Comparison of ENCODE assay signal across 1 cellular context in the genomic region with DNA sequence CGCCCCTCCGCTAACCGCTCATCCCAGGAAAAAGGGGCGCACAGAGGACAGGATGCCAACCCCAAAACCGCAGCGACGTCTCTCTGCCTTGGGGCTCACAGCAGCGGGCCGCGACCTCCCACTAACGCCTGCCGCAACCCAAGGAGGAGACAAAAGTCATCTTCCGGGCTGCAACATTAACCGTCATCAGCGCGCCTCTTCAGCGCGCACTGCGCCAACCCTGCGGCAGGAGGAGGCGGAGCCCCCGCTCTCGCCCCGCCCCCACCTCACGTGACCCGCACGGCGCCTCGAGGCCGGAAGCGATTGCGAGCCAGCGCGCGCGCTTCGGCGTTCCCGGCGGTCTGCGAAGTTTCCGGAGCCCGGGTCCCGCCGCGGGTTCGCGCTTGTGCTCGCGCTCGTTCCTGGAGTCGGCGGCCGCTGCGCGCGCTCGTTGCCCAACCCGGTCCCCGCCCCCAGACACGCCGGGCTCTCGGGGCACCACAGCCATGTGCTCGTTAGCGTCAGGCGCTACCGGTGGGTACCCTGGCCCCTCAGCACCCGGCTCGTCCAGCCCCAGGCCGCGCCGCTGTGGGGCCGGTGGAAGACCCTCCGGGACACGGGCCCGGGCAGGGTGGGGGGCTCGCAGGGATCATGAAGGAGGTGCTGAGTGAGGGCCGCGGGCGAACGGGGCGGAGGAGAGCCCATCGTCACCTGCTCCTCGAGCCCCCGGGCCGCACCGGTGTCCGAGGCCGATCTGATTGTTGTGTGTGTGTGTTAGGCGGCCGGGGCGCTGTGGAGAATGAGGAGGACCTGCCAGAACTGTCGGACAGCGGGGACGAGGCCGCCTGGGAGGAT.
TF ChIP-seq lines count a peak whose summit lies in the region.

A gene (plus strand): TSS at position 455 of the 834 bp plus-strand sequence. CDS start 31 bp downstream, at position 486.

TF ChIP-seq in HEK293, 187 proteins besides CTCF, POLR2A, EP300 and RAD21 (continued from another document and continues in another):
- TF ChIP-seq, protein P1, sequence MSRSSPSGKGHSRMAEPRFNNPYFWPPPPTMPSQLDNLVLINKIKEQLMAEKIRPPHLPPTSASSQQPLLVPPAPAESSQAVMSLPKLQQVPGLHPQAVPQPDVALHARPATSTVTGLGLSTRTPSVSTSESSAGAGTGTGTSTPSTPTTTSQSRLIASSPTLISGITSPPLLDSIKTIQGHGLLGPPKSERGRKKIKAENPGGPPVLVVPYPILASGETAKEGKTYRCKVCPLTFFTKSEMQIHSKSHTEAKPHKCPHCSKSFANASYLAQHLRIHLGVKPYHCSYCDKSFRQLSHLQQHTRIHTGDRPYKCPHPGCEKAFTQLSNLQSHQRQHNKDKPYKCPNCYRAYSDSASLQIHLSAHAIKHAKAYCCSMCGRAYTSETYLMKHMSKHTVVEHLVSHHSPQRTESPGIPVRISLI (tag by site-specific recombination; IDR thresholded peaks at IDR 0.05), result peak; percentile 90
- TF ChIP-seq ZNF112 (tag by site-specific recombination; IDR thresholded peaks at IDR 0.05) (no peak), ZNF596 (tag by site-specific recombination; IDR thresholded peaks at IDR 0.05) (0 out of 2 replicates have a peak, but pooled peaks have one; percentile 12), ZNF2 (tag by site-specific recombination; IDR thresholded peaks at IDR 0.05) (peak; percentile 100), SCRT2 (tag by site-specific recombination; IDR thresholded peaks at IDR 0.05) (peak; percentile 76; the same call in 1 of the 2 replicates), ZNF776 (tag by site-specific recombination; IDR thresholded peaks at IDR 0.05; ENCODE audit: borderline replicate concordance) (no peak), BCL11A (tag by site-specific recombination; IDR thresholded peaks at IDR 0.05; ENCODE audit: low read depth) (no peak), ZNF791 (tag by site-specific recombination; IDR thresholded peaks at IDR 0.05) (no peak), ZNF391 (tag by site-specific recombination; IDR thresholded peaks at IDR 0.05; ENCODE audit: borderline replicate concordance, low read depth) (0 out of 2 replicates have a peak, but pooled peaks have one; percentile 55), KLF16 (tag by site-specific recombination; IDR thresholded peaks at IDR 0.05) (peak; percentile 68), ZNF677 (tag by site-specific recombination; IDR thresholded peaks at IDR 0.05) (no peak), WT1 (tag by site-specific recombination; IDR thresholded peaks at IDR 0.05) (0 out of 2 replicates have a peak, but pooled peaks have one; percentile 23), ZFP69B (tag by site-specific recombination; IDR thresholded peaks at IDR 0.05) (peak; percentile 43; the same call in 1 of the 2 replicates), ZNF155 (tag by site-specific recombination; IDR thresholded peaks at IDR 0.05) (no peak), GLIS1 (tag by site-specific recombination; IDR thresholded peaks at IDR 0.05) (no peak; the same call in 1 of the 2 replicates), ZIC2 (tag by site-specific recombination; IDR thresholded peaks at IDR 0.05) (peak; percentile 35; the same call in 1 of the 2 replicates), ZNF24 (tag by site-specific recombination; IDR thresholded peaks at IDR 0.05) (peak; percentile 74), ZNF521 (tag by site-specific recombination; IDR thresholded peaks at IDR 0.05) (no peak), SETDB1 (IDR thresholded peaks at IDR 0.05; ENCODE audit: insufficient read length, low read length) (no peak), ZNF658 (tag by site-specific recombination; IDR thresholded peaks at IDR 0.05) (no peak)
- TF ChIP-seq, protein P2, sequence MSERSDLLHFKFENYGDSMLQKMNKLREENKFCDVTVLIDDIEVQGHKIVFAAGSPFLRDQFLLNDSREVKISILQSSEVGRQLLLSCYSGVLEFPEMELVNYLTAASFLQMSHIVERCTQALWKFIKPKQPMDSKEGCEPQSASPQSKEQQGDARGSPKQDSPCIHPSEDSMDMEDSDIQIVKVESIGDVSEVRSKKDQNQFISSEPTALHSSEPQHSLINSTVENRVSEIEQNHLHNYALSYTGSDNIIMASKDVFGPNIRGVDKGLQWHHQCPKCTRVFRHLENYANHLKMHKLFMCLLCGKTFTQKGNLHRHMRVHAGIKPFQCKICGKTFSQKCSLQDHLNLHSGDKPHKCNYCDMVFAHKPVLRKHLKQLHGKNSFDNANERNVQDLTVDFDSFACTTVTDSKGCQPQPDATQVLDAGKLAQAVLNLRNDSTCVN (tag by site-specific recombination; optimal IDR thresholded peaks at IDR 0.05), result peak; percentile 99
- TF ChIP-seq, protein P3, sequence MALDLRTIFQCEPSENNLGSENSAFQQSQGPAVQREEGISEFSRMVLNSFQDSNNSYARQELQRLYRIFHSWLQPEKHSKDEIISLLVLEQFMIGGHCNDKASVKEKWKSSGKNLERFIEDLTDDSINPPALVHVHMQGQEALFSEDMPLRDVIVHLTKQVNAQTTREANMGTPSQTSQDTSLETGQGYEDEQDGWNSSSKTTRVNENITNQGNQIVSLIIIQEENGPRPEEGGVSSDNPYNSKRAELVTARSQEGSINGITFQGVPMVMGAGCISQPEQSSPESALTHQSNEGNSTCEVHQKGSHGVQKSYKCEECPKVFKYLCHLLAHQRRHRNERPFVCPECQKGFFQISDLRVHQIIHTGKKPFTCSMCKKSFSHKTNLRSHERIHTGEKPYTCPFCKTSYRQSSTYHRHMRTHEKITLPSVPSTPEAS (tag by site-specific recombination; IDR thresholded peaks at IDR 0.05), result 0 out of 2 replicates have a peak, but pooled peaks have one; percentile 36
- TF ChIP-seq, protein P4, sequence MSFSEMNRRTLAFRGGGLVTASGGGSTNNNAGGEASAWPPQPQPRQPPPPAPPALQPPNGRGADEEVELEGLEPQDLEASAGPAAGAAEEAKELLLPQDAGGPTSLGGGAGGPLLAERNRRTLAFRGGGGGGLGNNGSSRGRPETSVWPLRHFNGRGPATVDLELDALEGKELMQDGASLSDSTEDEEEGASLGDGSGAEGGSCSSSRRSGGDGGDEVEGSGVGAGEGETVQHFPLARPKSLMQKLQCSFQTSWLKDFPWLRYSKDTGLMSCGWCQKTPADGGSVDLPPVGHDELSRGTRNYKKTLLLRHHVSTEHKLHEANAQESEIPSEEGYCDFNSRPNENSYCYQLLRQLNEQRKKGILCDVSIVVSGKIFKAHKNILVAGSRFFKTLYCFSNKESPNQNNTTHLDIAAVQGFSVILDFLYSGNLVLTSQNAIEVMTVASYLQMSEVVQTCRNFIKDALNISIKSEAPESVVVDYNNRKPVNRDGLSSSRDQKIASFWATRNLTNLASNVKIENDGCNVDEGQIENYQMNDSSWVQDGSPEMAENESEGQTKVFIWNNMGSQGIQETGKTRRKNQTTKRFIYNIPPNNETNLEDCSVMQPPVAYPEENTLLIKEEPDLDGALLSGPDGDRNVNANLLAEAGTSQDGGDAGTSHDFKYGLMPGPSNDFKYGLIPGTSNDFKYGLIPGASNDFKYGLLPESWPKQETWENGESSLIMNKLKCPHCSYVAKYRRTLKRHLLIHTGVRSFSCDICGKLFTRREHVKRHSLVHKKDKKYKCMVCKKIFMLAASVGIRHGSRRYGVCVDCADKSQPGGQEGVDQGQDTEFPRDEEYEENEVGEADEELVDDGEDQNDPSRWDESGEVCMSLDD (tag by site-specific recombination; IDR thresholded peaks at IDR 0.05), result peak; percentile 93
- TF ChIP-seq, protein P5, sequence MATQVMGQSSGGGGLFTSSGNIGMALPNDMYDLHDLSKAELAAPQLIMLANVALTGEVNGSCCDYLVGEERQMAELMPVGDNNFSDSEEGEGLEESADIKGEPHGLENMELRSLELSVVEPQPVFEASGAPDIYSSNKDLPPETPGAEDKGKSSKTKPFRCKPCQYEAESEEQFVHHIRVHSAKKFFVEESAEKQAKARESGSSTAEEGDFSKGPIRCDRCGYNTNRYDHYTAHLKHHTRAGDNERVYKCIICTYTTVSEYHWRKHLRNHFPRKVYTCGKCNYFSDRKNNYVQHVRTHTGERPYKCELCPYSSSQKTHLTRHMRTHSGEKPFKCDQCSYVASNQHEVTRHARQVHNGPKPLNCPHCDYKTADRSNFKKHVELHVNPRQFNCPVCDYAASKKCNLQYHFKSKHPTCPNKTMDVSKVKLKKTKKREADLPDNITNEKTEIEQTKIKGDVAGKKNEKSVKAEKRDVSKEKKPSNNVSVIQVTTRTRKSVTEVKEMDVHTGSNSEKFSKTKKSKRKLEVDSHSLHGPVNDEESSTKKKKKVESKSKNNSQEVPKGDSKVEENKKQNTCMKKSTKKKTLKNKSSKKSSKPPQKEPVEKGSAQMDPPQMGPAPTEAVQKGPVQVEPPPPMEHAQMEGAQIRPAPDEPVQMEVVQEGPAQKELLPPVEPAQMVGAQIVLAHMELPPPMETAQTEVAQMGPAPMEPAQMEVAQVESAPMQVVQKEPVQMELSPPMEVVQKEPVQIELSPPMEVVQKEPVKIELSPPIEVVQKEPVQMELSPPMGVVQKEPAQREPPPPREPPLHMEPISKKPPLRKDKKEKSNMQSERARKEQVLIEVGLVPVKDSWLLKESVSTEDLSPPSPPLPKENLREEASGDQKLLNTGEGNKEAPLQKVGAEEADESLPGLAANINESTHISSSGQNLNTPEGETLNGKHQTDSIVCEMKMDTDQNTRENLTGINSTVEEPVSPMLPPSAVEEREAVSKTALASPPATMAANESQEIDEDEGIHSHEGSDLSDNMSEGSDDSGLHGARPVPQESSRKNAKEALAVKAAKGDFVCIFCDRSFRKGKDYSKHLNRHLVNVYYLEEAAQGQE (tag by site-specific recombination; IDR thresholded peaks at IDR 0.05), result peak; percentile 38; the same call in 1 of the 2 replicates
- TF ChIP-seq, protein P6, sequence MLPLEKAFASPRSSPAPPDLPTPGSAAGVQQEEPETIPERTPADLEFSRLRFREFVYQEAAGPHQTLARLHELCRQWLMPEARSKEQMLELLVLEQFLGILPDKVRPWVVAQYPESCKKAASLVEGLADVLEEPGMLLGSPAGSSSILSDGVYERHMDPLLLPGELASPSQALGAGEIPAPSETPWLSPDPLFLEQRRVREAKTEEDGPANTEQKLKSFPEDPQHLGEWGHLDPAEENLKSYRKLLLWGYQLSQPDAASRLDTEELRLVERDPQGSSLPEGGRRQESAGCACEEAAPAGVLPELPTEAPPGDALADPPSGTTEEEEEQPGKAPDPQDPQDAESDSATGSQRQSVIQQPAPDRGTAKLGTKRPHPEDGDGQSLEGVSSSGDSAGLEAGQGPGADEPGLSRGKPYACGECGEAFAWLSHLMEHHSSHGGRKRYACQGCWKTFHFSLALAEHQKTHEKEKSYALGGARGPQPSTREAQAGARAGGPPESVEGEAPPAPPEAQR (tag by site-specific recombination; IDR thresholded peaks at IDR 0.05), result no peak
- TF ChIP-seq, protein P7, sequence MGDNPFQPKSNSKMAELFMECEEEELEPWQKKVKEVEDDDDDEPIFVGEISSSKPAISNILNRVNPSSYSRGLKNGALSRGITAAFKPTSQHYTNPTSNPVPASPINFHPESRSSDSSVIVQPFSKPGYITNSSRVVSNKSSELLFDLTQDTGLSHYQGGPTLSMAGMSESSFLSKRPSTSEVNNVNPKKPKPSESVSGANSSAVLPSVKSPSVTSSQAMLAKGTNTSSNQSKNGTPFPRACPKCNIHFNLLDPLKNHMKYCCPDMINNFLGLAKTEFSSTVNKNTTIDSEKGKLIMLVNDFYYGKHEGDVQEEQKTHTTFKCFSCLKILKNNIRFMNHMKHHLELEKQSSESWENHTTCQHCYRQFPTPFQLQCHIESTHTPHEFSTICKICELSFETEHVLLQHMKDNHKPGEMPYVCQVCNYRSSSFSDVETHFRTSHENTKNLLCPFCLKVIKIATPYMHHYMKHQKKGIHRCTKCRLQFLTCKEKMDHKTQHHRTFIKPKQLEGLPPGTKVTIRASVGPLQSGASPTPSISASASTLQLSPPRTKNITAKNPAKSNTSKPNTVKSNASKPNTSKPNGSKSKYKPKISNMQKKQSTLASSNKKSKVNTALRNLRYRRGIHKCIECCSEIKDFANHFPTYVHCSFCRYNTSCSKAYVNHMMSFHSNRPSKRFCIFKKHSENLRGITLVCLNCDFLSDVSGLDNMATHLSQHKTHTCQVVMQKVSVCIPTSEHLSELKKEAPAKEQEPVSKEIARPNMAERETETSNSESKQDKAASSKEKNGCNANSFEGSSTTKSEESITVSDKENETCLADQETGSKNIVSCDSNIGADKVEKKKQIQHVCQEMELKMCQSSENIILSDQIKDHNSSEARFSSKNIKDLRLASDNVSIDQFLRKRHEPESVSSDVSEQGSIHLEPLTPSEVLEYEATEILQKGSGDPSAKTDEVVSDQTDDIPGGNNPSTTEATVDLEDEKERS (tag by site-specific recombination; IDR thresholded peaks at IDR 0.05), result no peak
- TF ChIP-seq, protein P8, sequence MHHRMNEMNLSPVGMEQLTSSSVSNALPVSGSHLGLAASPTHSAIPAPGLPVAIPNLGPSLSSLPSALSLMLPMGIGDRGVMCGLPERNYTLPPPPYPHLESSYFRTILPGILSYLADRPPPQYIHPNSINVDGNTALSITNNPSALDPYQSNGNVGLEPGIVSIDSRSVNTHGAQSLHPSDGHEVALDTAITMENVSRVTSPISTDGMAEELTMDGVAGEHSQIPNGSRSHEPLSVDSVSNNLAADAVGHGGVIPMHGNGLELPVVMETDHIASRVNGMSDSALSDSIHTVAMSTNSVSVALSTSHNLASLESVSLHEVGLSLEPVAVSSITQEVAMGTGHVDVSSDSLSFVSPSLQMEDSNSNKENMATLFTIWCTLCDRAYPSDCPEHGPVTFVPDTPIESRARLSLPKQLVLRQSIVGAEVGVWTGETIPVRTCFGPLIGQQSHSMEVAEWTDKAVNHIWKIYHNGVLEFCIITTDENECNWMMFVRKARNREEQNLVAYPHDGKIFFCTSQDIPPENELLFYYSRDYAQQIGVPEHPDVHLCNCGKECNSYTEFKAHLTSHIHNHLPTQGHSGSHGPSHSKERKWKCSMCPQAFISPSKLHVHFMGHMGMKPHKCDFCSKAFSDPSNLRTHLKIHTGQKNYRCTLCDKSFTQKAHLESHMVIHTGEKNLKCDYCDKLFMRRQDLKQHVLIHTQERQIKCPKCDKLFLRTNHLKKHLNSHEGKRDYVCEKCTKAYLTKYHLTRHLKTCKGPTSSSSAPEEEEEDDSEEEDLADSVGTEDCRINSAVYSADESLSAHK (tag by site-specific recombination; IDR thresholded peaks at IDR 0.05), result peak; percentile 11; the same call in 1 of the 2 replicates
